ENCODE assay signal across 1 cellular context in the genomic region with DNA sequence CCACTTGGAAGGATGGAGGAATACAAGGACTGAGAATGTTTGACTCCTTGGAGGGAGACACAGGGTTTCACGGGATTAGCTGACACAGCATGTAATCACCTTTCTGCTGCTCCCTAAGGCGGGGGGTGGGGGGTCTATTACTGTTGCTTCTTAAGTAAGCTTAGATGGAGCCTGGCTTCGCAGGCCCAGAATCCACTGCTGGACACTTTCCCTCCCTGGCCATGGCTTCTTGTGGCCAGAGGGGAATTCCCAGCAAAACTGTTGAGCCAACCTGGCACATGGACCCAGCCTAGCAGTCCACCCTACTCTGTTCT.
TF ChIP-seq lines count a peak whose summit lies in the region.

No MANE protein-coding gene starts in this region.

TF ChIP-seq in HepG2, 621 proteins besides CTCF, POLR2A, EP300 and RAD21 (continued from another document):
- TF ChIP-seq, protein P1, sequence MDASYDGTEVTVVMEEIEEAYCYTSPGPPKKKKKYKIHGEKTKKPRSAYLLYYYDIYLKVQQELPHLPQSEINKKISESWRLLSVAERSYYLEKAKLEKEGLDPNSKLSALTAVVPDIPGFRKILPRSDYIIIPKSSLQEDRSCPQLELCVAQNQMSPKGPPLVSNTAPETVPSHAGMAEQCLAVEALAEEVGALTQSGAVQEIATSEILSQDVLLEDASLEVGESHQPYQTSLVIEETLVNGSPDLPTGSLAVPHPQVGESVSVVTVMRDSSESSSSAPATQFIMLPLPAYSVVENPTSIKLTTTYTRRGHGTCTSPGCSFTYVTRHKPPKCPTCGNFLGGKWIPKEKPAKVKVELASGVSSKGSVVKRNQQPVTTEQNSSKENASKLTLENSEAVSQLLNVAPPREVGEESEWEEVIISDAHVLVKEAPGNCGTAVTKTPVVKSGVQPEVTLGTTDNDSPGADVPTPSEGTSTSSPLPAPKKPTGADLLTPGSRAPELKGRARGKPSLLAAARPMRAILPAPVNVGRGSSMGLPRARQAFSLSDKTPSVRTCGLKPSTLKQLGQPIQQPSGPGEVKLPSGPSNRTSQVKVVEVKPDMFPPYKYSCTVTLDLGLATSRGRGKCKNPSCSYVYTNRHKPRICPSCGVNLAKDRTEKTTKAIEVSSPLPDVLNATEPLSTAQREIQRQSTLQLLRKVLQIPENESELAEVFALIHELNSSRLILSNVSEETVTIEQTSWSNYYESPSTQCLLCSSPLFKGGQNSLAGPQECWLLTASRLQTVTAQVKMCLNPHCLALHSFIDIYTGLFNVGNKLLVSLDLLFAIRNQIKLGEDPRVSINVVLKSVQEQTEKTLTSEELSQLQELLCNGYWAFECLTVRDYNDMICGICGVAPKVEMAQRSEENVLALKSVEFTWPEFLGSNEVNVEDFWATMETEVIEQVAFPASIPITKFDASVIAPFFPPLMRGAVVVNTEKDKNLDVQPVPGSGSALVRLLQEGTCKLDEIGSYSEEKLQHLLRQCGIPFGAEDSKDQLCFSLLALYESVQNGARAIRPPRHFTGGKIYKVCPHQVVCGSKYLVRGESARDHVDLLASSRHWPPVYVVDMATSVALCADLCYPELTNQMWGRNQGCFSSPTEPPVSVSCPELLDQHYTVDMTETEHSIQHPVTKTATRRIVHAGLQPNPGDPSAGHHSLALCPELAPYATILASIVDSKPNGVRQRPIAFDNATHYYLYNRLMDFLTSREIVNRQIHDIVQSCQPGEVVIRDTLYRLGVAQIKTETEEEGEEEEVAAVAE (CRISPR knock-in tag; IDR thresholded peaks at IDR 0.05; ENCODE audit: borderline replicate concordance) = no peak
- TF ChIP-seq MAFK (conservative IDR thresholded peaks at IDR 0.05 in 1 of 2, IDR thresholded peaks at IDR 0.05 in 1 of 2; ENCODE audit: low read length in 2 of 2) = peak; percentile 66 to 82
TF ChIP-seq in HepG2: peak in this region for 2.
